Comparison of ENCODE assay signal across 25 cellular contexts in the genomic region with DNA sequence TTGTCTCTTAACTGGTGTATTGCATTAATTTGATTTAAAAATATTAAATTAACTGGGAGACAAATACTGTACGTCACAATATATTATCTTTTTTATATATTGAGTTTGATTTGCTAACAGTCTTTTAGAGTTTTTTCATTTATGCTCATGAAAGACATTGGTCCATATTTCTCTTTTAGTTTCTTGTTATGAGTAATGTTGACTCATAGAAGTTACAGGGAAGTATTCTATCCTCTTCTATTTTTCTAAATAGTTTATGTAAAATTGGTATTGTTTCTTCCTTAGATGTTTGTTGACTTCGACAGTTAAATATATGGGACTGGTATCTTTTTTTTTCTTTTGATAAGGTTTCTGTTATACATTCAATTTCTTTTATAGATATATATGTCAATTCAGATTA.
DNase-seq lines count a peak whose midpoint lies in the region; ATAC-seq, FAIRE-seq and TF ChIP-seq lines count a peak whose summit lies in the region.
"Had no signal": no experiment of that assay in that cellular context is flagged by ENCODE, and none has a peak within 500 bp of the region (broad histone marks: within the 10 kb centered on the region; RNA-seq: fewer than 3 reads in every experiment).

No MANE protein-coding gene starts in this region.

- no peak overlapping the region for H3K4me3 ChIP-seq in IMR-90 (ENCODE audit: insufficient read depth, low read depth, low read length)
- H3K4me3 ChIP-seq in astrocyte of the spinal cord (ENCODE audit: low read depth, low read length): no peak overlapping the region
- no peak overlapping the region for H3K4me3 ChIP-seq in SJCRH30
- no peak overlapping the region for H3K4me3 ChIP-seq in hepatocyte
- H3K4me3 ChIP-seq: A549, BLaER1, breast epithelium, coronary artery, esophagus muscularis mucosa, sigmoid colon, upper lobe of left lung had no signal

- no peaks in the 10 kb centered on the region for H3K79me1 ChIP-seq in IMR-90 (ENCODE audit: low read depth in 1 of 2, low read length in 2 of 2)

- TF ChIP-seq POLR2A in IMR-90 (IDR thresholded peaks at IDR 0.05; ENCODE audit: low read depth, low read length): no peak

- H3K4me2 ChIP-seq in IMR-90 (ENCODE audit: low read depth, low read length): no peak overlapping the region
- H3K4me2 ChIP-seq in hepatocyte: no peak overlapping the region
- H3K4me2 ChIP-seq: A549, BLaER1 had no signal

- CTCF ChIA-PET in IMR-90 (lab: Yijun Ruan, JAX): no interaction called here

- peak; percentile 56 for DNase-seq in IMR-90
- DNase-seq in astrocyte of the spinal cord (ENCODE audit: low read depth, low spot score): peak; percentile 19
- DNase-seq in hepatic stellate cell (ENCODE audit: low spot score): peak; percentile 3
- DNase-seq in SJCRH30: no peak
- DNase-seq in NCI-H1694 (lab: John Stamatoyannopoulos, UW): no peak
- DNase-seq in hepatocyte (ENCODE audit: low spot score): no peak
- no peak for DNase-seq in activated CD8-positive, alpha-beta memory T cell treated with anti-CD3 and anti-CD28 coated beads, Interleukin-2, amount 50 U/mL, for 48 hours
- DNase-seq: activated CD4-positive, alpha-beta T cell treated with anti-CD3 and anti-CD28 coated beads, Interleukin-2, amount 50 U/mL, for 1 hour; activated CD8-positive, alpha-beta memory T cell treated with anti-CD3 and anti-CD28 coated beads, Interleukin-2, amount 10 ng/mL, durations not matched to agents 7 days and 5 days; activated naive CD4-positive, alpha-beta T cell treated with anti-CD3 and anti-CD28 coated beads for 36 hours; Calu3; effector memory CD8-positive, alpha-beta T cell; left colon; mesenchymal stem cell; MM.1S; NCI-H187; sigmoid colon; T1000; upper lobe of left lung had no signal

- no peak overlapping the region for H2BK20ac ChIP-seq in IMR-90 (ENCODE audit: low read depth, low read length)

- no peak overlapping the region for H3K27ac ChIP-seq in IMR-90 (ENCODE audit: insufficient read depth, low read length)
- H3K27ac ChIP-seq in SJCRH30: no peak overlapping the region
- no peak overlapping the region for H3K27ac ChIP-seq in hepatocyte
- H3K27ac ChIP-seq: A549, BLaER1, breast epithelium, coronary artery, esophagus muscularis mucosa, sigmoid colon, upper lobe of left lung had no signal

- no peak overlapping the region for H2AK9ac ChIP-seq in IMR-90 (replicated peaks; ENCODE audit: low read depth, low read length, poor library complexity)

- H3K79me2 ChIP-seq in hepatocyte: no peaks in the 10 kb centered on the region

- no peak overlapping the region for H2BK15ac ChIP-seq in IMR-90 (ENCODE audit: low read depth, low read length)

- POLR2A ChIA-PET in IMR-90 (lab: Charles Lee; ENCODE audit: unreplicated experiment): no interaction called here

- FAIRE-seq in A204.1 (lab: Jason Lieb, UNC): peak; percentile 9
- FAIRE-seq: A549 had no signal

- H2AFZ ChIP-seq in IMR-90 (replicated peaks; ENCODE audit: low read length, poor library complexity) (no peak overlapping the region), hepatocyte (no peak overlapping the region)

- H3K4ac ChIP-seq in IMR-90 (ENCODE audit: low read depth, low read length): no peak overlapping the region

- no peak for TF ChIP-seq CTCF in IMR-90 (conservative IDR thresholded peaks at IDR 0.05; ENCODE audit: low read depth, low read length)
- no peak for TF ChIP-seq CTCF in astrocyte of the spinal cord (IDR thresholded peaks at IDR 0.05; ENCODE audit: low read depth, low read length)
- no peak for TF ChIP-seq CTCF in hepatocyte (IDR thresholded peaks at IDR 0.05; ENCODE audit: poor library complexity)

- H4K91ac ChIP-seq in IMR-90 (ENCODE audit: insufficient read depth, low read depth, low read length): no peak overlapping the region

- no peaks in the 10 kb centered on the region for H3K9me2 ChIP-seq in hepatocyte (replicated peaks; ENCODE audit: insufficient read depth)

- peak overlapping the region; percentile 66 for H2BK5ac ChIP-seq in IMR-90 (ENCODE audit: low read depth, low read length, poor library complexity, severe bottlenecking)

- no peak overlapping the region for H3K9ac ChIP-seq in IMR-90 (ENCODE audit: low read depth, low read length)
- H3K9ac ChIP-seq: BLaER1 had no signal

- peaks cover 9% of the 10 kb centered on the region for H3K4me1 ChIP-seq in IMR-90 (ENCODE audit: control insufficient read depth, insufficient read depth, low read length)
- H3K4me1 ChIP-seq in SJCRH30: no peaks in the 10 kb centered on the region
- no peaks in the 10 kb centered on the region for H3K4me1 ChIP-seq in hepatocyte (ENCODE audit: insufficient read depth)
- H3K4me1 ChIP-seq: BLaER1, breast epithelium had no signal

- intact Hi-C loops in IMR-90 (cut with micrococcal nuclease): no loop called here

- H4K5ac ChIP-seq in IMR-90 (ENCODE audit: low read depth, low read length): no peak overlapping the region

- no peak overlapping the region for H2BK120ac ChIP-seq in IMR-90 (ENCODE audit: low read depth, low read length)

- no TSS peak for BruUV-seq in IMR-90 (replicated peaks; lab: Mats Ljungman, UMichigan)

- WGBS in IMR-90 (ENCODE audit: extremely low coverage in 2 of 2, insufficient read length in 1 of 2), 2 experiments: no CpG with 5 or more reads among the region's 2 CpGs
- WGBS in hepatocyte (ENCODE audit: low lambda C conversion rate, missing lambda C conversion rate): 96% methylated on average over 2 of the region's 2 CpGs

- H3K14ac ChIP-seq in IMR-90 (replicated peaks; ENCODE audit: low read depth, low read length): no peak overlapping the region

- no peak overlapping the region for H4K8ac ChIP-seq in IMR-90 (ENCODE audit: low read depth in 2 of 2, low read length in 2 of 2)

- no peak for TF ChIP-seq RAD21 in IMR-90 (IDR thresholded peaks at IDR 0.05; ENCODE audit: low read length)

- H4K20me1 ChIP-seq in IMR-90 (ENCODE audit: insufficient read depth, low read length): no peaks in the 10 kb centered on the region
- H4K20me1 ChIP-seq in hepatocyte (ENCODE audit: insufficient read depth, poor library complexity, severe bottlenecking): no peaks in the 10 kb centered on the region
- H4K20me1 ChIP-seq: BLaER1 had no signal

- no peak overlapping the region for H2AK5ac ChIP-seq in IMR-90 (ENCODE audit: low read depth, low read length)

- in situ Hi-C loops in IMR-90 (cut with MboI; ENCODE audit: low sequenced_read_pairs): no loop called here
- in situ Hi-C loops in astrocyte of the spinal cord (cut with HindIII; ENCODE audit: low sequenced_read_pairs): no loop called here

- H3K36me3 ChIP-seq in IMR-90 (ENCODE audit: control insufficient read depth, insufficient read depth, low read length): no peaks in the 10 kb centered on the region
- H3K36me3 ChIP-seq in SJCRH30: no peaks in the 10 kb centered on the region
- no peaks in the 10 kb centered on the region for H3K36me3 ChIP-seq in hepatocyte (replicated peaks; ENCODE audit: insufficient read depth, low read depth)
- H3K36me3 ChIP-seq: BLaER1, breast epithelium, esophagus muscularis mucosa, sigmoid colon, upper lobe of left lung had no signal

- peaks cover 6% of the 10 kb centered on the region for H3K9me3 ChIP-seq in IMR-90 (ENCODE audit: control insufficient read depth, insufficient read depth, low read length)
- H3K9me3 ChIP-seq in SJCRH30 (replicated peaks): no peaks in the 10 kb centered on the region
- H3K9me3 ChIP-seq in hepatocyte (ENCODE audit: low read depth): no peaks in the 10 kb centered on the region

- H3K18ac ChIP-seq in IMR-90 (ENCODE audit: low read depth, low read length): no peak overlapping the region

- no peak; the same call in 1 of the 2 replicates for ATAC-seq in IMR-90 (ENCODE audit: low read depth)
- ATAC-seq: A549; activated CD8-positive, alpha-beta memory T cell treated with anti-CD3 and anti-CD28 coated beads, Interleukin-2, amount 10 ng/mL, durations not matched to agents 7 days and 5 days; effector memory CD8-positive, alpha-beta T cell; left colon had no signal

- H3K56ac ChIP-seq in IMR-90 (ENCODE audit: extremely low read depth, insufficient read depth, low read length): no peak overlapping the region

- dilution Hi-C loops in IMR-90 (cut with HindIII; ENCODE audit: low sequenced_read_pairs, unreplicated experiment): no loop called here

- no peaks in the 10 kb centered on the region for H3K27me3 ChIP-seq in IMR-90 (ENCODE audit: control insufficient read depth, insufficient read depth, low read length)
- no peaks in the 10 kb centered on the region for H3K27me3 ChIP-seq in SJCRH30
- H3K27me3 ChIP-seq in hepatocyte: no peaks in the 10 kb centered on the region
- H3K27me3 ChIP-seq: BLaER1, breast epithelium, esophagus muscularis mucosa, sigmoid colon, upper lobe of left lung had no signal

- no peak overlapping the region for H3K23ac ChIP-seq in IMR-90 (ENCODE audit: low read depth, low read length)

- no peaks in the 10 kb centered on the region; the same call in none of the 2 replicates for H3K9me1 ChIP-seq in IMR-90 (ENCODE audit: insufficient read depth, low read length)

TF ChIP-seq in IMR-90, 13 proteins besides CTCF, POLR2A, EP300 and RAD21 (continues in another document):
- TF ChIP-seq ELK1 (IDR thresholded peaks at IDR 0.05; ENCODE audit: borderline replicate concordance, low read depth, low read length) (no peak), RCOR1 (IDR thresholded peaks at IDR 0.05; ENCODE audit: insufficient replicate concordance, low read length) (no peak), SMC3 (IDR thresholded peaks at IDR 0.05; ENCODE audit: low read depth, low read length) (no peak), FOS (IDR thresholded peaks at IDR 0.05; ENCODE audit: low read depth, low read length) (no peak), CEBPB (IDR thresholded peaks at IDR 0.05; ENCODE audit: low read depth, low read length) (no peak), BHLHE40 (IDR thresholded peaks at IDR 0.05; ENCODE audit: low read depth, low read length) (no peak), MAFK (IDR thresholded peaks at IDR 0.05; ENCODE audit: low read depth, low read length) (no peak), MXI1 (IDR thresholded peaks at IDR 0.05; ENCODE audit: borderline replicate concordance, low read depth, low read length) (no peak), MAZ (IDR thresholded peaks at IDR 0.05; ENCODE audit: borderline replicate concordance, low read depth, low read length) (no peak), RFX5 (IDR thresholded peaks at IDR 0.05; ENCODE audit: low read depth, low read length) (no peak), NFE2L2 (IDR thresholded peaks at IDR 0.05; ENCODE audit: low read depth, low read length) (no peak)

Comparison
In these comparisons a context has a peak if more than half of its experiments do, and no peak if none do; other contexts are left out.
1. DNase-seq: peak in IMR-90 (single experiment), astrocyte of the spinal cord (single experiment) and hepatic stellate cell (single experiment); none in SJCRH30 (0 of 2), NCI-H1694 (single experiment), hepatocyte (single experiment) and activated CD8-positive, alpha-beta memory T cell treated with anti-CD3 and anti-CD28 coated beads, Interleukin-2, amount 50 U/mL, for 48 hours (single experiment).